In genomic region chr12:3698218-3698974, GRCh38 we compare ENCODE assay signal across 1 cellular context.
TF ChIP-seq lines count a peak whose summit lies in the region.

No MANE protein-coding gene starts in this region.

TF ChIP-seq in SK-N-SH, 30 proteins besides CTCF, POLR2A, EP300 and RAD21 (continued from another document):
- TF ChIP-seq REST (IDR thresholded peaks at IDR 0.05; ENCODE audit: low read depth, low read length) (no peak), SIN3A (IDR thresholded peaks at IDR 0.05; ENCODE audit: borderline replicate concordance, low read depth, low read length) (no peak)
